8 cellular contexts compared by ENCODE assay signal in genomic region chr3:149129326-149130123, GRCh38. TPM values are rescaled to one million over a fixed set of nuclear protein-coding genes. Genes with fewer than 3 reads are reported as not detected.
DNase-seq lines count a peak whose midpoint lies in the region; ATAC-seq lines count a peak whose summit lies in the region.

TSS of gene HPS3 (plus strand) at chr3:149129638. CDS start at chr3:149129724, 86 bp downstream.

- peak within 1 kb of the TSS; percentile 95 to 96 for H3K4me3 Mint-ChIP-seq in effector memory CD8-positive, alpha-beta T cell

- peaks cover 0 to 4% of the 10 kb centered on the region in 2 experiments for H3K36me3 ChIP-seq in mesenchymal stem cell (ENCODE audit: control insufficient read depth in 1 of 2, insufficient read depth in 2 of 2, low read depth in 1 of 2, low read length in 2 of 2)

- DNase-seq in Caki2 (ENCODE audit: low read depth) (peak; percentile 91), HUDEP-2 (lab: John Stamatoyannopoulos, UW; ENCODE audit: unreplicated experiment in 76 of 76) (peak in 74 of 76 experiments; percentile 5 to 86 (median 68)), NOMO-1 treated with DMSO at 0.1 percent for 48 hours (lab: John Stamatoyannopoulos, UW; ENCODE audit: unreplicated experiment) (peak; percentile 96), mesenchymal stem cell (peak; percentile 92)
- DNase-seq in activated CD8-positive, alpha-beta memory T cell treated with anti-CD3 and anti-CD28 coated beads for 4 hours (ENCODE audit: low read depth in 2 of 2) = peak; percentile 62
- peak; percentile 71 to 78 (median 77) for DNase-seq in effector memory CD8-positive, alpha-beta T cell
- DNase-seq in stimulated activated CD8-positive, alpha-beta memory T cell treated with anti-CD3 and anti-CD28 coated beads, Interleukin-12 subunit alpha, Interleukin-12 subunit beta, amount 100 ng/mL, for 4 hours (ENCODE audit: low read depth) = peak; percentile 74

- peaks cover 16% of the 10 kb centered on the region for H3K36me3 Mint-ChIP-seq in effector memory CD8-positive, alpha-beta T cell (ENCODE audit: insufficient read depth)

- peak within 1 kb of the TSS; percentile 97 for H4K91ac ChIP-seq in mesenchymal stem cell (ENCODE audit: low read length)

- peak within 1 kb of the TSS; percentile 84 for H2BK15ac ChIP-seq in mesenchymal stem cell (ENCODE audit: low read depth, poor library complexity, severe bottlenecking)

- peaks cover 6% of the 10 kb centered on the region for H3K79me1 ChIP-seq in mesenchymal stem cell (replicated peaks; ENCODE audit: low read length, poor library complexity, severe bottlenecking)

- H3K4me3 ChIP-seq in mesenchymal stem cell (ENCODE audit: insufficient read depth in 1 of 2, low read depth in 1 of 2, low read length in 2 of 2) = peak within 1 kb of the TSS; percentile 95 to 99

- ATAC-seq in GM21390 (IDR thresholded peaks at IDR 0.05; ENCODE audit: unreplicated experiment) = peak; percentile 94
- ATAC-seq in effector memory CD8-positive, alpha-beta T cell (replicated peaks) = peak; percentile 85

- peaks cover 4% of the 10 kb centered on the region for H3K4me1 ChIP-seq in mesenchymal stem cell (ENCODE audit: control insufficient read depth, insufficient read depth, low read depth, low read length)

- no peaks in the 10 kb centered on the region for H3K9me3 ChIP-seq in mesenchymal stem cell (ENCODE audit: control insufficient read depth, low read length)

- H2BK12ac ChIP-seq in mesenchymal stem cell (ENCODE audit: low read length in 2 of 2) = peak within 1 kb of the TSS; percentile 46 to 94

- peak within 1 kb of the TSS; percentile 42 for H2BK120ac ChIP-seq in mesenchymal stem cell (ENCODE audit: low read depth, low read length)

- peak within 1 kb of the TSS; percentile 86 for H2AFZ ChIP-seq in mesenchymal stem cell (ENCODE audit: low read depth, low read length)

- H3K27me3 Mint-ChIP-seq in effector memory CD8-positive, alpha-beta T cell = peaks cover 0 to 8% of the 10 kb centered on the region in 2 donors

- no peaks in the 10 kb centered on the region for H3K9me3 Mint-ChIP-seq in effector memory CD8-positive, alpha-beta T cell

- 2% methylated on average over 78 of the region's 78 CpGs for WGBS in mesenchymal stem cell

- H4K8ac ChIP-seq in mesenchymal stem cell (ENCODE audit: low read length) = peak within 1 kb of the TSS; percentile 66

- H3K27me3 ChIP-seq in mesenchymal stem cell (ENCODE audit: control insufficient read depth in 1 of 2, insufficient read depth in 1 of 2, low read length in 2 of 2) = no peaks in the 10 kb centered on the region

- peaks cover 35 to 38% of the 10 kb centered on the region in 2 donors for H3K4me1 Mint-ChIP-seq in effector memory CD8-positive, alpha-beta T cell (ENCODE audit: low read depth in 2 of 2)

- peak within 1 kb of the TSS; percentile 93 for H3K9ac ChIP-seq in mesenchymal stem cell (ENCODE audit: low read length)

- peak within 1 kb of the TSS; percentile 96 for H3K4me2 ChIP-seq in mesenchymal stem cell (ENCODE audit: low read length, poor library complexity, severe bottlenecking)

- H3K23ac ChIP-seq in mesenchymal stem cell (ENCODE audit: low read length in 2 of 2) = peak within 1 kb of the TSS; percentile 51 to 99

- peak within 1 kb of the TSS; percentile 93 to 95 for H3K27ac Mint-ChIP-seq in effector memory CD8-positive, alpha-beta T cell

- H2BK5ac ChIP-seq in mesenchymal stem cell (ENCODE audit: low read depth, low read length, poor library complexity, severe bottlenecking) = peak within 1 kb of the TSS; percentile 71

- peak within 1 kb of the TSS; percentile 56 for H3K27ac ChIP-seq in mesenchymal stem cell (ENCODE audit: low read length, poor library complexity, severe bottlenecking)

- peak within 1 kb of the TSS; percentile 73 to 95 for H3K4ac ChIP-seq in mesenchymal stem cell (ENCODE audit: low read depth in 1 of 2, low read length in 2 of 2)

- peak within 1 kb of the TSS in 1 of 2 experiments; percentile 98 for H3K14ac ChIP-seq in mesenchymal stem cell (ENCODE audit: low read length in 2 of 2)

- H2AK5ac ChIP-seq in mesenchymal stem cell (ENCODE audit: low read length, severe bottlenecking) = no peak within 1 kb of the TSS

- H3K18ac ChIP-seq in mesenchymal stem cell (ENCODE audit: low read depth in 1 of 2, low read length in 2 of 2) = peak within 1 kb of the TSS; percentile 98 to 99

- in situ Hi-C loops in Caki2 (cut with HindIII; ENCODE audit: low pct_unique_long_range_greater_than_20kb, low sequenced_read_pairs) = no loop called here

RNA-seq across cellular contexts. Expression of gene HPS3, which starts in this region (rescaled TPM):
- 39.8 and 59.8 TPM in 2 replicates for total RNA-seq in Caki2 (2014; rRNA removed; shearing (Covaris generic); ENCODE audit: low replicate concordance)
- polyA plus RNA-seq in mesenchymal stem cell (2013, experiment 1 of 2) = 22.1 TPM
- polyA plus RNA-seq in mesenchymal stem cell (2013, experiment 2 of 2) = 23.8 TPM

Comparison
In these comparisons a context has a peak if more than half of its experiments do, and no peak if none do; other contexts are left out.
1. Peak in every context shown above with its lines: DNase-seq, ATAC-seq, H3K4me3 ChIP-seq and H3K27ac ChIP-seq.